In the genomic region with DNA sequence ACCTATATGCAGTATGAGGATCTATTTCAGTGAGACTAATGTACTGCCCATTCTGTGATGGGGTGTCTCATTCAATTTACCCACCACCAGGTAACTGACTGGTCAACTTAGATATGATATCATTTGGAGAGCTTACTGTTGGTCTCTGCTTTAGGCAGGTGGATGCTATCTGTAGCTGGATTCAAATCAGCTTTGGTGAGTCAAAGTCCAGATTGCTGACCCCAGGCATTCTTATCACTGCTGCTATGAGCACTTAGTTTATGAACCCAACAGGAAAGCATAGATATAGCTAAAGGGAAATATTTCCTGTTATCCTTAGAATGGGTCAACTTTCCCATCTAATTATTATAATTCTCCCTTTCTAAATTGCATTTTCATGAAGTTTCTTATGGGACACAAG, we compare ENCODE assay signal across 41 cellular contexts.
"Had no signal": no experiment of that assay in that cellular context is flagged by ENCODE, and none has a peak within 500 bp of the region (broad histone marks: within the 10 kb centered on the region; RNA-seq: fewer than 3 reads in every experiment).

No MANE protein-coding gene starts in this region.

- H3K4me1 ChIP-seq: adrenal gland, ascending aorta, body of pancreas, breast epithelium had no signal

- FAIRE-seq: astrocyte, bronchial epithelial cell had no signal

- H3K36me3 ChIP-seq: adrenal gland, ascending aorta, brain microvascular endothelial cell, breast epithelium, cardiac muscle cell had no signal

- H3K4me3 ChIP-seq: adrenal gland, ascending aorta, body of pancreas, breast epithelium, cardiac muscle cell had no signal

- H3K27ac ChIP-seq: adrenal gland, ascending aorta, body of pancreas, brain microvascular endothelial cell, breast epithelium, cardiac muscle cell had no signal

- ATAC-seq: activated naive CD4-positive, alpha-beta T cell treated with anti-CD3 and anti-CD28 coated beads, Interleukin-2, amount 50 U/mL, for 72 hours; activated naive CD8-positive, alpha-beta T cell treated with anti-CD3 and anti-CD28 coated beads, Interleukin-2, amount 50 U/mL, for 24 hours; activated T-cell treated with anti-CD3 and anti-CD28 coated beads, Interleukin-2, amount 50 U/mL, for 4 hours; activated T-cell treated with anti-CD3 and anti-CD28 coated beads, Interleukin-2, amount 50 U/mL, for 72 hours; activated T-helper 17 cell treated with anti-CD3 and anti-CD28 coated beads, Interleukin-2, amount 50 U/mL, for 72 hours; body of pancreas had no signal

- H3K9me3 Mint-ChIP-seq: activated naive CD8-positive, alpha-beta T cell treated with anti-CD3 and anti-CD28 coated beads, Interleukin-2, amount 50 U/mL, for 24 hours had no signal

- H3K4me3 Mint-ChIP-seq: activated naive CD4-positive, alpha-beta T cell treated with anti-CD3 and anti-CD28 coated beads for 36 hours; activated naive CD4-positive, alpha-beta T cell treated with anti-CD3 and anti-CD28 coated beads, Interleukin-2, amount 10 ng/mL, durations not matched to agents 7 days and 5 days; activated naive CD4-positive, alpha-beta T cell treated with anti-CD3 and anti-CD28 coated beads, Interleukin-2, amount 50 U/mL, for 24 hours; activated naive CD8-positive, alpha-beta T cell; activated naive CD8-positive, alpha-beta T cell treated with anti-CD3 and anti-CD28 coated beads for 36 hours; activated naive CD8-positive, alpha-beta T cell treated with anti-CD3 and anti-CD28 coated beads, Interleukin-2, amount 10 ng/mL, durations not matched to agents 7 days and 5 days; activated naive CD8-positive, alpha-beta T cell treated with anti-CD3 and anti-CD28 coated beads, Interleukin-2, amount 50 U/mL, for 24 hours; activated T-cell treated with anti-CD3 and anti-CD28 coated beads, Interleukin-2, amount 50 U/mL, for 24 hours; activated T-cell treated with anti-CD3 and anti-CD28 coated beads, Interleukin-2, amount 50 U/mL, for 4 hours; activated T-cell treated with anti-CD3 and anti-CD28 coated beads, Interleukin-2, amount 50 U/mL, for 72 hours; activated T-helper 1 cell treated with anti-CD3 and anti-CD28 coated beads, Interleukin-12 subunit alpha, Interleukin-12 subunit beta, Interleukin-2, Interleukin-4 antibody, amounts not matched to agents 30 ng/mL and 10 ng/mL and 1 ng/mL, durations not matched to agents 14 hours and 24 hours and 36 hours; activated T-helper 17 cell treated with anti-CD3 and anti-CD28 coated beads, Interleukin-2, amount 50 U/mL, for 72 hours; brain; central memory CD8-positive, alpha-beta T cell had no signal

- H3K4me1 Mint-ChIP-seq: activated naive CD4-positive, alpha-beta T cell treated with anti-CD3 and anti-CD28 coated beads, Interleukin-2, amount 10 ng/mL, durations not matched to agents 7 days and 5 days; activated naive CD4-positive, alpha-beta T cell treated with anti-CD3 and anti-CD28 coated beads, Interleukin-2, amount 50 U/mL, for 24 hours; activated naive CD8-positive, alpha-beta T cell treated with anti-CD3 and anti-CD28 coated beads for 36 hours; activated naive CD8-positive, alpha-beta T cell treated with anti-CD3 and anti-CD28 coated beads, Interleukin-2, amount 10 ng/mL, durations not matched to agents 7 days and 5 days; activated naive CD8-positive, alpha-beta T cell treated with anti-CD3 and anti-CD28 coated beads, Interleukin-2, amount 50 U/mL, for 24 hours; activated T-helper 17 cell treated with anti-CD3 and anti-CD28 coated beads, Interleukin-2, amount 50 U/mL, for 72 hours; brain; central memory CD8-positive, alpha-beta T cell had no signal

- H3K9me3 ChIP-seq: adrenal gland, ascending aorta, body of pancreas, breast epithelium had no signal

- H3K36me3 Mint-ChIP-seq: activated naive CD4-positive, alpha-beta T cell treated with anti-CD3 and anti-CD28 coated beads, Interleukin-2, amount 10 ng/mL, durations not matched to agents 7 days and 5 days; activated naive CD4-positive, alpha-beta T cell treated with anti-CD3 and anti-CD28 coated beads, Interleukin-2, amount 50 U/mL, for 24 hours; activated naive CD4-positive, alpha-beta T cell treated with anti-CD3 and anti-CD28 coated beads, Interleukin-2, amount 50 U/mL, for 72 hours; activated naive CD8-positive, alpha-beta T cell; activated naive CD8-positive, alpha-beta T cell treated with anti-CD3 and anti-CD28 coated beads for 36 hours; activated naive CD8-positive, alpha-beta T cell treated with anti-CD3 and anti-CD28 coated beads, Interleukin-2, amount 10 ng/mL, durations not matched to agents 7 days and 5 days; brain had no signal

- DNase-seq: activated effector memory CD4-positive, alpha-beta T cell treated with anti-CD3 and anti-CD28 coated beads, Interleukin-2, amount 50 U/mL, for 16 hours; activated effector memory CD4-positive, alpha-beta T cell treated with Interleukin-2 at 50 U/mL for 16 hours; activated gamma-delta T cell; activated gamma-delta T cell treated with Interleukin-2 at 50 U/mL for 16 hours; activated naive CD4-positive, alpha-beta T cell; activated naive CD4-positive, alpha-beta T cell treated with anti-CD3 and anti-CD28 coated beads for 36 hours; activated naive CD4-positive, alpha-beta T cell treated with anti-CD3 and anti-CD28 coated beads, Interleukin-2, amount 10 ng/mL, durations not matched to agents 7 days and 5 days; activated naive CD4-positive, alpha-beta T cell treated with anti-CD3 and anti-CD28 coated beads, Interleukin-2, amount 50 U/mL, for 16 hours; activated naive CD4-positive, alpha-beta T cell treated with Interleukin-2 at 50 U/mL for 16 hours; activated naive CD8-positive, alpha-beta T cell treated with anti-CD3 and anti-CD28 coated beads for 36 hours; activated naive CD8-positive, alpha-beta T cell treated with anti-CD3 and anti-CD28 coated beads, Interleukin-2, amount 10 ng/mL, durations not matched to agents 7 days and 5 days; activated naive CD8-positive, alpha-beta T cell treated with anti-CD3 and anti-CD28 coated beads, Interleukin-2, amount 50 U/mL, for 24 hours; activated T-cell treated with anti-CD3 and anti-CD28 coated beads for 4 hours; activated T-cell treated with anti-CD3 and anti-CD28 coated beads, Interleukin-2, amount 50 U/mL, for 1 hour; activated T-cell treated with anti-CD3 and anti-CD28 coated beads, Interleukin-2, amount 50 U/mL, for 24 hours; activated T-cell treated with anti-CD3 and anti-CD28 coated beads, Interleukin-2, amount 50 U/mL, for 4 hours; activated T-cell treated with anti-CD3 and anti-CD28 coated beads, Interleukin-2, amount 50 U/mL, for 48 hours; activated T-cell treated with anti-CD3 and anti-CD28 coated beads, Interleukin-2, amount 50 U/mL, for 72 hours; adrenal gland; amniotic stem cell; amygdala; anterior cingulate cortex; aorta; body of pancreas; brain microvascular endothelial cell; caudate nucleus; central memory CD4-positive, alpha-beta T cell; cerebellar nuclear complex had no signal

- H3K27me3 Mint-ChIP-seq: activated naive CD4-positive, alpha-beta T cell treated with anti-CD3 and anti-CD28 coated beads, Interleukin-2, amount 10 ng/mL, durations not matched to agents 7 days and 5 days; activated naive CD4-positive, alpha-beta T cell treated with anti-CD3 and anti-CD28 coated beads, Interleukin-2, amount 50 U/mL, for 24 hours; activated naive CD8-positive, alpha-beta T cell; activated naive CD8-positive, alpha-beta T cell treated with anti-CD3 and anti-CD28 coated beads for 36 hours; activated naive CD8-positive, alpha-beta T cell treated with anti-CD3 and anti-CD28 coated beads, Interleukin-2, amount 10 ng/mL, durations not matched to agents 7 days and 5 days; activated naive CD8-positive, alpha-beta T cell treated with anti-CD3 and anti-CD28 coated beads, Interleukin-2, amount 50 U/mL, for 24 hours; activated T-cell treated with anti-CD3 and anti-CD28 coated beads, Interleukin-2, amount 50 U/mL, for 24 hours; activated T-helper 17 cell treated with anti-CD3 and anti-CD28 coated beads, Interleukin-2, amount 50 U/mL, for 72 hours; central memory CD8-positive, alpha-beta T cell had no signal

- H3K27me3 ChIP-seq: adrenal gland, ascending aorta, body of pancreas, brain microvascular endothelial cell, breast epithelium, cardiac muscle cell had no signal

- H3K27ac Mint-ChIP-seq: activated naive CD4-positive, alpha-beta T cell treated with anti-CD3 and anti-CD28 coated beads for 36 hours; activated naive CD4-positive, alpha-beta T cell treated with anti-CD3 and anti-CD28 coated beads, Interleukin-2, amount 10 ng/mL, durations not matched to agents 7 days and 5 days; activated naive CD4-positive, alpha-beta T cell treated with anti-CD3 and anti-CD28 coated beads, Interleukin-2, amount 50 U/mL, for 24 hours; activated naive CD4-positive, alpha-beta T cell treated with anti-CD3 and anti-CD28 coated beads, Interleukin-2, amount 50 U/mL, for 72 hours; activated naive CD8-positive, alpha-beta T cell; activated naive CD8-positive, alpha-beta T cell treated with anti-CD3 and anti-CD28 coated beads for 36 hours; activated naive CD8-positive, alpha-beta T cell treated with anti-CD3 and anti-CD28 coated beads, Interleukin-2, amount 10 ng/mL, durations not matched to agents 7 days and 5 days; activated naive CD8-positive, alpha-beta T cell treated with anti-CD3 and anti-CD28 coated beads, Interleukin-2, amount 50 U/mL, for 24 hours; activated T-cell treated with anti-CD3 and anti-CD28 coated beads, Interleukin-2, amount 50 U/mL, for 24 hours; activated T-cell treated with anti-CD3 and anti-CD28 coated beads, Interleukin-2, amount 50 U/mL, for 72 hours; activated T-helper 1 cell treated with anti-CD3 and anti-CD28 coated beads, Interleukin-12 subunit alpha, Interleukin-12 subunit beta, Interleukin-2, Interleukin-4 antibody, amounts not matched to agents 30 ng/mL and 10 ng/mL and 1 ng/mL, durations not matched to agents 14 hours and 24 hours and 36 hours; activated T-helper 17 cell treated with anti-CD3 and anti-CD28 coated beads, Interleukin-2, amount 50 U/mL, for 72 hours; activated T-helper 2 cell treated with anti-CD3 and anti-CD28 coated beads, Interferon-gamma antibody, Interleukin-2, Interleukin-4, amounts not matched to agents 10 μg/mL and 5 μg/mL and 100 μg/mL, durations not matched to agents 14 hours and 24 hours and 36 hours; brain had no signal
